Comparison of ENCODE assay signal across 1 cellular context in the genomic region with DNA sequence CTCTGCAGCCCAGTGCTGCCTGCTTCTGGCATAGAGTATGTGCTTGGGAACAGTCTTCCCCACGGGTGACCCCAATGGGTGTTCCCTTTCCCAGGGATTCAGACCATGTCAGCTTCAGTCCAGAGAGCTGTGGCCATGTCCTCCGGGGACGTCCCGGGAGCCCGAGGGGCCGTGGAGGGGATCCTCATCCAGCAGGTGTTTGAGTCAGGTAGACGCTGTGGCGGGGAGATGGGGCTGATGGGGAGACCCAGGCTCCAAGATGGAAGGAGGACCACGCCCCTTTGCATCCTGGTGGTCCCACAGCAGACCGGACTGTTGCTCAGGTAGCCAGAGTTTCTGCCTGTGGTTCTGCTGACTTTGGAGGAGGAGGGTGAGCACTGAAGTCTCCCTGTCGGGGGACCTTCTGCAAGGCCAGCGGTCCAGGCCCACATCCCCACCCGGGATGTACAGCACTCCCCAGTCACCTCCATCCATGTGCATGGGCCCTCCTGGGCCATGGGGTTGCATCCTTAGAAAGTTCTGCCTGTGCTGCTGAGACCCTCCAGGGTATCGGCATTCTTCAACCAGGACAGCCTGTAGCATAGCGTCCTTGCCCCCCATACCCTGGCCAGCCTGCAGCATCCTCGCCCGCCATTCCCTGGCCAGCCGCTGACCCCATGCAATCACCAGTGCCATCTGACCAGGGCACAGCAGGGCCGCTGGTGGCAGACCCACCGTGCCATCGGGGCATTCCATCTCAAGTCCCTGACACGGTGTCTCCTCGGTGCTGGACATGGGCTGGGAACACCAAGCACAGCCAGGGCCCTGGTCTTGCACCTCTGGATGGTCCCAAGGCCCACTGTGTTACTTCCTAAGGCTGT.
TF ChIP-seq lines count a peak whose summit lies in the region.

No MANE protein-coding gene starts in this region.

TF ChIP-seq in HepG2, 621 proteins besides CTCF, POLR2A, EP300 and RAD21:
- TF ChIP-seq ZSCAN25 (CRISPR knock-in tag; IDR thresholded peaks at IDR 0.05) (no peak), ZNF382 (CRISPR knock-in tag; IDR thresholded peaks at IDR 0.05; ENCODE audit: borderline replicate concordance) (no peak), KLF12 (CRISPR knock-in tag; IDR thresholded peaks at IDR 0.05; ENCODE audit: borderline replicate concordance) (no peak), SMARCC2 (IDR thresholded peaks at IDR 0.05) (no peak), RARA (CRISPR knock-in tag; IDR thresholded peaks at IDR 0.05) (no peak), ELF1 (CRISPR knock-in tag; IDR thresholded peaks at IDR 0.05) (no peak), GABPA (IDR thresholded peaks at IDR 0.05; ENCODE audit: low read depth, low read length) (no peak), GABPA (CRISPR knock-in tag; IDR thresholded peaks at IDR 0.05; ENCODE audit: low read depth) (no peak), HMGA1 (CRISPR knock-in tag; conservative IDR thresholded peaks at IDR 0.05) (no peak), HOXD1 (CRISPR knock-in tag; IDR thresholded peaks at IDR 0.05) (no peak), AGO2 (optimal IDR thresholded peaks at IDR 0.05; ENCODE audit: low read depth, low read length) (no peak), KMT2A (CRISPR knock-in tag; IDR thresholded peaks at IDR 0.05) (no peak)
- TF ChIP-seq, protein P1, sequence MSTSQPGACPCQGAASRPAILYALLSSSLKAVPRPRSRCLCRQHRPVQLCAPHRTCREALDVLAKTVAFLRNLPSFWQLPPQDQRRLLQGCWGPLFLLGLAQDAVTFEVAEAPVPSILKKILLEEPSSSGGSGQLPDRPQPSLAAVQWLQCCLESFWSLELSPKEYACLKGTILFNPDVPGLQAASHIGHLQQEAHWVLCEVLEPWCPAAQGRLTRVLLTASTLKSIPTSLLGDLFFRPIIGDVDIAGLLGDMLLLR (CRISPR knock-in tag; IDR thresholded peaks at IDR 0.05) = no peak
